Comparison of ENCODE assay signal across 29 cellular contexts in genomic region chr15:80754005-80754404, GRCh38. TPM values are rescaled to one million over a fixed set of nuclear protein-coding genes. Genes with fewer than 3 reads are reported as not detected.
"Had no signal": no experiment of that assay in that cellular context is flagged by ENCODE, and none has a peak within 500 bp of the region (broad histone marks: within the 10 kb centered on the region; RNA-seq: fewer than 3 reads in every experiment).

No MANE protein-coding gene starts in this region.

- H3K4me1 ChIP-seq: heart left ventricle had no signal

- DNase-seq: activated CD4-positive, alpha-beta memory T cell treated with anti-CD3 and anti-CD28 coated beads, Interleukin-2, amount 10 ng/mL, durations not matched to agents 7 days and 5 days; activated CD4-positive, alpha-beta T cell treated with anti-CD3 and anti-CD28 coated beads for 36 hours; activated CD4-positive, alpha-beta T cell treated with anti-CD3 and anti-CD28 coated beads, Interleukin-2, amount 10 ng/mL, durations not matched to agents 7 days and 5 days; activated CD4-positive, alpha-beta T cell treated with anti-CD3 and anti-CD28 coated beads, Interleukin-2, amount 50 U/mL, for 4 hours; activated CD4-positive, CD25-positive, alpha-beta regulatory T cell; activated CD4-positive, CD25-positive, alpha-beta regulatory T cell treated with anti-CD3 and anti-CD28 coated beads, Interleukin-2, amount 50 U/mL, for 72 hours; activated gamma-delta T cell; activated naive CD4-positive, alpha-beta T cell; activated naive CD4-positive, alpha-beta T cell treated with anti-CD3 and anti-CD28 coated beads, Interleukin-2, amount 10 ng/mL, durations not matched to agents 7 days and 5 days; activated naive CD8-positive, alpha-beta T cell treated with anti-CD3 and anti-CD28 coated beads, Interleukin-2, amount 10 ng/mL, durations not matched to agents 7 days and 5 days; activated T-cell treated with anti-CD3 and anti-CD28 coated beads, Interleukin-2, amount 50 U/mL, for 48 hours; amniotic stem cell; anterior cingulate cortex; brain microvascular endothelial cell; cortex of kidney; dermis blood vessel endothelial cell; effector CD4-positive, alpha-beta T cell; effector memory CD8-positive, alpha-beta T cell; foreskin fibroblast; glutamatergic neuron; heart left ventricle; T-helper 1 cell; T-helper 17 cell had no signal

- FAIRE-seq: astrocyte, bronchial epithelial cell, colon, frontal cortex had no signal

- H3K27me3 ChIP-seq: brain microvascular endothelial cell, heart left ventricle had no signal

- H3K27ac ChIP-seq: brain microvascular endothelial cell, epithelial cell of prostate, heart left ventricle had no signal

- H3K36me3 Mint-ChIP-seq: activated naive CD4-positive, alpha-beta T cell treated with anti-CD3 and anti-CD28 coated beads, Interleukin-2, amount 10 ng/mL, durations not matched to agents 7 days and 5 days; activated naive CD8-positive, alpha-beta T cell treated with anti-CD3 and anti-CD28 coated beads, Interleukin-2, amount 10 ng/mL, durations not matched to agents 7 days and 5 days had no signal

- H3K4me3 ChIP-seq: heart left ventricle had no signal

- ATAC-seq: activated CD4-positive, alpha-beta T cell treated with anti-CD3 and anti-CD28 coated beads for 36 hours; activated naive CD4-positive, alpha-beta T cell treated with anti-CD3 and anti-CD28 coated beads, Interleukin-2, amount 50 U/mL, for 72 hours; heart left ventricle; T-helper 17 cell had no signal

- H3K27ac Mint-ChIP-seq: activated CD4-positive, alpha-beta memory T cell treated with anti-CD3 and anti-CD28 coated beads, Interleukin-2, amount 10 ng/mL, durations not matched to agents 7 days and 5 days; activated CD4-positive, alpha-beta T cell treated with anti-CD3 and anti-CD28 coated beads for 36 hours; activated CD4-positive, alpha-beta T cell treated with anti-CD3 and anti-CD28 coated beads, Interleukin-2, amount 10 ng/mL, durations not matched to agents 7 days and 5 days; activated naive CD4-positive, alpha-beta T cell treated with anti-CD3 and anti-CD28 coated beads, Interleukin-2, amount 10 ng/mL, durations not matched to agents 7 days and 5 days; activated naive CD4-positive, alpha-beta T cell treated with anti-CD3 and anti-CD28 coated beads, Interleukin-2, amount 50 U/mL, for 72 hours; activated naive CD8-positive, alpha-beta T cell treated with anti-CD3 and anti-CD28 coated beads, Interleukin-2, amount 10 ng/mL, durations not matched to agents 7 days and 5 days; T-helper 17 cell had no signal

- H3K9me3 Mint-ChIP-seq: activated CD4-positive, alpha-beta memory T cell treated with anti-CD3 and anti-CD28 coated beads, Interleukin-2, amount 10 ng/mL, durations not matched to agents 7 days and 5 days; activated CD4-positive, alpha-beta T cell treated with anti-CD3 and anti-CD28 coated beads, Interleukin-2, amount 10 ng/mL, durations not matched to agents 7 days and 5 days; activated naive CD4-positive, alpha-beta T cell treated with anti-CD3 and anti-CD28 coated beads, Interleukin-2, amount 10 ng/mL, durations not matched to agents 7 days and 5 days; activated naive CD4-positive, alpha-beta T cell treated with anti-CD3 and anti-CD28 coated beads, Interleukin-2, amount 50 U/mL, for 72 hours; activated naive CD8-positive, alpha-beta T cell treated with anti-CD3 and anti-CD28 coated beads, Interleukin-2, amount 10 ng/mL, durations not matched to agents 7 days and 5 days; effector memory CD8-positive, alpha-beta T cell had no signal

- H3K4me1 Mint-ChIP-seq: activated CD4-positive, alpha-beta T cell treated with anti-CD3 and anti-CD28 coated beads for 36 hours; activated naive CD4-positive, alpha-beta T cell treated with anti-CD3 and anti-CD28 coated beads, Interleukin-2, amount 10 ng/mL, durations not matched to agents 7 days and 5 days; T-helper 17 cell had no signal

- H3K27me3 Mint-ChIP-seq: activated CD4-positive, alpha-beta memory T cell treated with anti-CD3 and anti-CD28 coated beads, Interleukin-2, amount 10 ng/mL, durations not matched to agents 7 days and 5 days; activated CD4-positive, alpha-beta T cell treated with anti-CD3 and anti-CD28 coated beads for 36 hours; activated naive CD4-positive, alpha-beta T cell treated with anti-CD3 and anti-CD28 coated beads, Interleukin-2, amount 10 ng/mL, durations not matched to agents 7 days and 5 days; effector memory CD8-positive, alpha-beta T cell; T-helper 17 cell had no signal

- H3K9me3 ChIP-seq: heart left ventricle had no signal

- H3K4me3 Mint-ChIP-seq: activated CD4-positive, alpha-beta memory T cell treated with anti-CD3 and anti-CD28 coated beads, Interleukin-2, amount 10 ng/mL, durations not matched to agents 7 days and 5 days; activated CD4-positive, alpha-beta T cell treated with anti-CD3 and anti-CD28 coated beads for 36 hours; activated CD4-positive, alpha-beta T cell treated with anti-CD3 and anti-CD28 coated beads, Interleukin-2, amount 10 ng/mL, durations not matched to agents 7 days and 5 days; activated naive CD4-positive, alpha-beta T cell treated with anti-CD3 and anti-CD28 coated beads, Interleukin-2, amount 10 ng/mL, durations not matched to agents 7 days and 5 days; activated naive CD8-positive, alpha-beta T cell treated with anti-CD3 and anti-CD28 coated beads, Interleukin-2, amount 10 ng/mL, durations not matched to agents 7 days and 5 days; T-helper 17 cell had no signal

RNA-seq across cellular contexts. Expression of gene CEMIP, which starts 25.2 kb away (rescaled TPM):
- total RNA-seq: activated CD4-positive, alpha-beta memory T cell treated with anti-CD3 and anti-CD28 coated beads, Interleukin-2, amount 10 ng/mL, durations not matched to agents 7 days and 5 days; activated CD4-positive, alpha-beta T cell treated with anti-CD3 and anti-CD28 coated beads, Interleukin-2, amount 10 ng/mL, durations not matched to agents 7 days and 5 days; activated naive CD4-positive, alpha-beta T cell treated with anti-CD3 and anti-CD28 coated beads, Interleukin-2, amount 50 U/mL, for 72 hours had no signal
